Comparison of ENCODE assay signal across 8 cellular contexts in the genomic region with DNA sequence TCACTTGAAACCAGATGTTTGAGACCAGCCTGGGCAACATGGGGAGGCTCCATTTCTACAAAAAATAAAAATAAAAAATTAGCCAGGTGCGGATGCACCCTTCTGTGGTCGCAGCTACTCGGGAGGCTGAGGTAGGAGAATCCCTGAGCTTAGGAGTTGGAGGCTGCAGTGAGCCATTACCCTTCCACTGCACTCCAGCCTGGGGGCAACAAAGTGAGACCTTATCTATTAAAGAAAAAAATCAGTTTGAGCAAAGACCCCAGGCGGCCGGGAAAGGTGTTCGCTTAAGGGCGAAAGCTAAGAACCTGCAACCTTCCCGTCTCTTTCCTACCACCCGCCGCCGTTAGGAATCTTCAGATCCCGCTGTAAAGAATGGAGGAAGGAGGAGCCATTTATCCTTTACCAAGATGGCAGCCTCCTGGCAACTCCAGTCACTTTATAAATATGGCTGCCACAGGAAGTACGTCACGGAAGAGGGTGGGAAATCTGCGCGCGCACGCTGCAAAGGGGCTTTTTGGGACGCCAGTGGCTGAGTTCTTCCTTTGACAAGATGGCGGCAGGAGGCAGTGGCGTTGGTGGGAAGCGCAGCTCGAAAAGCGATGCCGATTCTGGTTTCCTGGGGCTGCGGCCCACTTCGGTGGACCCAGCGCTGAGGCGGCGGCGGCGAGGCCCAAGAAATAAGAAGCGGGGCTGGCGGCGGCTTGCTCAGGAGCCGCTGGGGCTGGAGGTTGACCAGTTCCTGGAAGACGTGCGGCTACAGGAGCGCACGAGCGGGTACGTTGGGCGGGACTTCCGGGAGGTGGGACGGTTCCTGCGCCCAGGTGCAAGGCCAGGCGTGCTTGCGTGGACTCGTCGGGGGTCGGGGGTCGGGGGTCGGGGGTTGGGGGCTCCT. TPM values are rescaled to one million over a fixed set of nuclear protein-coding genes. Genes with fewer than 3 reads are reported as not detected.
A peak's percentile ranks its signal among the peaks of the same experiment; 100 is the strongest.
DNase-seq lines count a peak whose midpoint lies in the region; ATAC-seq and TF ChIP-seq lines count a peak whose summit lies in the region.

A gene (plus strand): TSS at position 537 of the 892 bp plus-strand sequence. CDS start 14 bp downstream, at position 551.

- in situ Hi-C loops in endometrial microvascular endothelial cells (cut with HindIII; ENCODE audit: inconsistent ontology term, low pct_unique_long_range_greater_than_20kb, low sequenced_read_pairs), result no loop called here

- peak within 1 kb of the TSS; percentile 90 for H3K9ac ChIP-seq in OCI-LY1 (ENCODE audit: low read length)

- H3K9me3 ChIP-seq in OCI-LY1 (ENCODE audit: low read length), result no peaks in the 10 kb centered on the region
- H3K9me3 ChIP-seq in mesodermal cell (ENCODE audit: control insufficient read depth, low read length), result no peaks in the 10 kb centered on the region

- DNase-seq in COR-L47 (lab: John Stamatoyannopoulos, UW) (peak; percentile 94), HuH-7 (ENCODE audit: low spot score) (peak; percentile 98)
- DNase-seq in activated CD8-positive, alpha-beta memory T cell treated with anti-CD3 and anti-CD28 coated beads, Interleukin-2, amount 50 U/mL, for 24 hours (ENCODE audit: extremely low read depth), result peak; percentile 94
- DNase-seq in stimulated activated CD8-positive, alpha-beta memory T cell treated with anti-CD3 and anti-CD28 coated beads, Interleukin-15, amount 100 ng/mL, for 24 hours (ENCODE audit: low read depth), result peak; percentile 97

- peaks cover 33% of the 10 kb centered on the region for H3K36me3 ChIP-seq in OCI-LY1 (ENCODE audit: insufficient read depth, low read length)
- H3K36me3 ChIP-seq in mesodermal cell (ENCODE audit: control insufficient read depth, insufficient read depth, low read length), result peaks cover 48% of the 10 kb centered on the region

- 1 to 3% methylated on average over 24 to 45 of the region's 53 CpGs for WGBS in mesodermal cell (ENCODE audit: insufficient coverage in 2 of 2), 2 experiments

- no peaks in the 10 kb centered on the region for H3F3A ChIP-seq in OCI-LY1 (ENCODE audit: insufficient read depth, low read length)

- H4K20me1 ChIP-seq in OCI-LY1 (ENCODE audit: insufficient read depth, low read length), result no peaks in the 10 kb centered on the region

- H3K4me3 ChIP-seq in OCI-LY1 (ENCODE audit: low read depth, low read length, poor library complexity, severe bottlenecking) (peak within 1 kb of the TSS; percentile 94), mesodermal cell (ENCODE audit: extremely low read depth, insufficient read depth, low read length, poor library complexity, severe bottlenecking) (peak within 1 kb of the TSS; percentile 74)

- H3K4me1 ChIP-seq in OCI-LY1 (ENCODE audit: insufficient read depth, low read length, severe bottlenecking) (peaks cover 48% of the 10 kb centered on the region), mesodermal cell (ENCODE audit: control insufficient read depth, insufficient read depth, low read length, poor library complexity, severe bottlenecking) (peaks cover 9% of the 10 kb centered on the region)

- H3K27ac ChIP-seq in OCI-LY1 (ENCODE audit: low read depth, low read length, poor library complexity, severe bottlenecking), result peak within 1 kb of the TSS; percentile 77
- H3K27ac ChIP-seq in mesodermal cell (ENCODE audit: low read depth, low read length, severe bottlenecking), result peak within 1 kb of the TSS; percentile 86

- ATAC-seq in GM21423 (IDR thresholded peaks at IDR 0.05; ENCODE audit: unreplicated experiment), result peak; percentile 74

- peak within 1 kb of the TSS; percentile 87; the same call in 1 of the 2 replicates for H2AFZ ChIP-seq in OCI-LY1 (ENCODE audit: low read length)

- peak within 1 kb of the TSS; percentile 77 for H3K4me2 ChIP-seq in OCI-LY1 (ENCODE audit: low read length)

- H3K79me2 ChIP-seq in OCI-LY1 (ENCODE audit: insufficient read depth, low read length), result peaks cover 11% of the 10 kb centered on the region; the same call in 1 of the 2 replicates

- no peak for TF ChIP-seq CTCF in OCI-LY1 (IDR thresholded peaks at IDR 0.05; ENCODE audit: low read length)

- no peaks in the 10 kb centered on the region for H3K27me3 ChIP-seq in OCI-LY1 (ENCODE audit: insufficient read depth, low read length)

- H3K9me2 ChIP-seq in OCI-LY1 (ENCODE audit: low read depth, low read length), result no peaks in the 10 kb centered on the region

RNA-seq across cellular contexts. Expression of the gene that starts here (rescaled TPM):
- total RNA-seq in endometrial microvascular endothelial cells (ENCODE audit: inconsistent ontology term), result 149 TPM
- 220 TPM for polyA plus RNA-seq in mesodermal cell (2013, experiment 1 of 2)
- polyA plus RNA-seq in mesodermal cell (2013, experiment 2 of 2), result 208 TPM

Comparison
In these comparisons a context has a peak if more than half of its experiments do, and no peak if none do; other contexts are left out.
1. Peak in every context shown above with its lines: DNase-seq, ATAC-seq, H3K4me3 ChIP-seq and H3K27ac ChIP-seq.